Comparison of ENCODE assay signal across 1 cellular context in the genomic region with DNA sequence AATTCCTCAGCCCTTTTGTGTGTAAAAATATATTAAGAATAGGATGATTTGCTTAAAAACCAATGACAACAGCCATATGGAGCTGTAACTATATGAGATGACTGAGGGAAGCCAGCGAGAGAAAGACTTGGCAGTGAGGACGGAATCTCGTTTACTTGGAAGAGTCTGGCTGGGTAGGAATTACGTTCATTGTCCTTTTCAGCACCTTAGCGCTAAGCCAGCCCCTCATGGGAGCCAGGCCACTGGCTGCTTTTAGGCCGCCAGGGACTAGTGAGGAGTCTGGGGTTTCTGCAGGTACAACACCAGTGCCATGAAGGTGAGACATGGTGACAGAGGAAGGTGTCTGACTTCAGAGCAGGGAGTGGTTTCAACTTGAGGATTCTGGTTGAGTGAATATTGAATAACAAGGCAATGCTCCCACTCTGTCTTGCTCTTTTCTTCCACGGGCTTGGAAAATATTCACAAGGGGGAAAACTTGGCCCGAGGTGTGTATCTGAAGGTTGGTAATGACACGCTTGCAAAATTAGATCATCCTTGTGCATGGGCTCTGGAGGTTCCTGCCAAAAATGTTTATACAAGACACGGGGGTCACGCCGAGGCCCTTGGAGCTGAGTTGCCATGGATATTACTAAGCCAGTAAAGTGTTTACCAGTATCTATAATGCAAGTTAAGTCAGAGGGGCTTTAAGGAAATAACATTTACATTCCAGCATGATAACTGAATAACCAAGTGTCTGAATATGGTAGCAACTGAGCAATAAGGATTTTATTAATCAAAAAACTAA.
TF ChIP-seq lines count a peak whose summit lies in the region.

No MANE protein-coding gene starts in this region.

TF ChIP-seq in WTC11, 78 proteins besides CTCF, POLR2A, EP300 and RAD21 (continued from another document):
- TF ChIP-seq, protein P1, sequence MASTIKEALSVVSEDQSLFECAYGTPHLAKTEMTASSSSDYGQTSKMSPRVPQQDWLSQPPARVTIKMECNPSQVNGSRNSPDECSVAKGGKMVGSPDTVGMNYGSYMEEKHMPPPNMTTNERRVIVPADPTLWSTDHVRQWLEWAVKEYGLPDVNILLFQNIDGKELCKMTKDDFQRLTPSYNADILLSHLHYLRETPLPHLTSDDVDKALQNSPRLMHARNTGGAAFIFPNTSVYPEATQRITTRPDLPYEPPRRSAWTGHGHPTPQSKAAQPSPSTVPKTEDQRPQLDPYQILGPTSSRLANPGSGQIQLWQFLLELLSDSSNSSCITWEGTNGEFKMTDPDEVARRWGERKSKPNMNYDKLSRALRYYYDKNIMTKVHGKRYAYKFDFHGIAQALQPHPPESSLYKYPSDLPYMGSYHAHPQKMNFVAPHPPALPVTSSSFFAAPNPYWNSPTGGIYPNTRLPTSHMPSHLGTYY (CRISPR knock-in tag; IDR thresholded peaks at IDR 0.05): no peak
